In genomic region chr1:186112280-186112679, GRCh38 we compare ENCODE assay signal across 17 cellular contexts.
DNase-seq lines count a peak whose midpoint lies in the region; ATAC-seq, FAIRE-seq and TF ChIP-seq lines count a peak whose summit lies in the region.
"Had no signal": no experiment of that assay in that cellular context is flagged by ENCODE, and none has a peak within 500 bp of the region (broad histone marks: within the 10 kb centered on the region; RNA-seq: fewer than 3 reads in every experiment).

No MANE protein-coding gene starts in this region.

- DNase-seq in D721Med (ENCODE audit: insufficient read length, low spot score): no peak
- DNase-seq in NCI-H69 (lab: John Stamatoyannopoulos, UW): peak; percentile 7
- peak; percentile 87 to 96 (median 90) for DNase-seq in K562 (ENCODE audit: extremely low read depth in 1 of 4, low spot score in 3 of 4)
- peak; percentile 11 for DNase-seq in iPS-NIHi7 (ENCODE audit: extremely low spot score)
- DNase-seq in urothelium cell line (ENCODE audit: low spot score): no peak
- DNase-seq in MM.1S: no peak
- DNase-seq in NCI-H2107 treated with DMSO at 0.1 percent for 48 hours (lab: John Stamatoyannopoulos, UW; ENCODE audit: unreplicated experiment): no peak
- DNase-seq: AML-193, GOT3, KBM-7, NCI-H1105, NCI-H1694 treated with DMSO at 0.1 percent for 48 hours, NCI-H446, NCI-H774 had no signal

- H2AFZ ChIP-seq in K562 (ENCODE audit: low read depth, low read length) (no peak overlapping the region), MM.1S (ENCODE audit: low read length) (no peak overlapping the region)

- intact Hi-C loops in K562 (cut with micrococcal nuclease): loop anchor here (10.0 kb wide), 1 partner anchor 797 kb away; the partner anchor contains the start of gene IVNS1ABP

- peak; percentile 100 for ATAC-seq in K562
- no peak for ATAC-seq in GM21526 (IDR thresholded peaks at IDR 0.05; ENCODE audit: low FRiP score, unreplicated experiment)
- ATAC-seq: GM12878 had no signal

- TF ChIP-seq RAD21 in K562 (CRISPR knock-in tag; conservative IDR thresholded peaks at IDR 0.05 in 1 of 2, IDR thresholded peaks at IDR 0.05 in 1 of 2): 0 out of 4 replicates have a peak, but pooled peaks of 1 of the 2 experiments have one; percentile 7

- no peak for TF ChIP-seq CTCF in D721Med (IDR thresholded peaks at IDR 0.05; ENCODE audit: insufficient read depth, missing control alignments)
- no peak for TF ChIP-seq CTCF in K562 (IDR thresholded peaks at IDR 0.05 in 2 of 3, conservative IDR thresholded peaks at IDR 0.05 in 1 of 3; ENCODE audit: insufficient read depth in 2 of 3, low read depth in 1 of 3, low read length in 3 of 3)
- no peak for TF ChIP-seq CTCF in MM.1S (IDR thresholded peaks at IDR 0.05; ENCODE audit: low read length)

- CTCF ChIA-PET in K562 (lab: Yijun Ruan, JAX; ENCODE audit: low intra/inter-chr PET ratio): no interaction called here

- H3K4me3 ChIP-seq in K562: no peak overlapping the region
- H3K4me3 ChIP-seq in MM.1S (ENCODE audit: low read length): no peak overlapping the region
- H3K4me3 ChIP-seq: GM12878 had no signal

- in situ Hi-C loops in K562 (cut with MboI): no loop called here

- H3K9me3 ChIP-seq in K562 (replicated peaks; ENCODE audit: control insufficient read depth, insufficient read depth, low read depth, low read length) (no peaks in the 10 kb centered on the region), MM.1S (replicated peaks; ENCODE audit: insufficient read depth, low read length) (no peaks in the 10 kb centered on the region)

- H3K4me2 ChIP-seq in K562 (ENCODE audit: insufficient read depth, low read length): peak overlapping the region; percentile 27; the same call in 1 of the 2 replicates
- no peak overlapping the region for H3K4me2 ChIP-seq in MM.1S (ENCODE audit: low read depth, low read length)

- 0% methylated on average over 2 of the region's 2 CpGs for WGBS in K562 (ENCODE audit: insufficient coverage, low coverage, missing lambda C conversion rate)

- TF ChIP-seq EP300 in K562 (IDR thresholded peaks at IDR 0.05; ENCODE audit: low read length): peak; percentile 98

- H3K9me1 ChIP-seq in K562 (ENCODE audit: control insufficient read depth, insufficient read depth, low read length): no peaks in the 10 kb centered on the region

- H3K9me2 ChIP-seq in MM.1S (replicated peaks; ENCODE audit: insufficient read depth, low read length): no peaks in the 10 kb centered on the region

- POLR2A ChIA-PET in K562 (lab: Yijun Ruan, JAX): no interaction called here

- peaks cover 0 to 10% of the 10 kb centered on the region in 2 experiments; a peak in 2 of 5 replicates for H3K4me1 ChIP-seq in K562 (replicated peaks in 1 of 2; ENCODE audit: control insufficient read depth in 2 of 2, insufficient read depth in 2 of 2, low read length in 2 of 2)
- no peaks in the 10 kb centered on the region for H3K4me1 ChIP-seq in MM.1S (ENCODE audit: low read length)

- no peaks in the 10 kb centered on the region for H3K36me3 ChIP-seq in K562 (ENCODE audit: control insufficient read depth, insufficient read depth, low read length)
- no peaks in the 10 kb centered on the region for H3K36me3 ChIP-seq in MM.1S (replicated peaks; ENCODE audit: insufficient read depth, low read length)

- H3K79me2 ChIP-seq in K562 (ENCODE audit: control insufficient read depth, insufficient read depth, low read length): no peaks in the 10 kb centered on the region
- H3K79me2 ChIP-seq in MM.1S (ENCODE audit: low read length): no peaks in the 10 kb centered on the region

- no peak for TF ChIP-seq POLR2A in K562 (conservative IDR thresholded peaks at IDR 0.05)

- no peaks in the 10 kb centered on the region for H3F3A ChIP-seq in MM.1S (ENCODE audit: insufficient read depth, low read length)

- H4K20me1 ChIP-seq in K562 (replicated peaks; ENCODE audit: control insufficient read depth, insufficient read depth, low read length) (no peaks in the 10 kb centered on the region), MM.1S (ENCODE audit: insufficient read depth, low read length) (no peaks in the 10 kb centered on the region)

- BruUV-seq in K562 (replicated peaks; lab: Mats Ljungman, UMichigan): no TSS peak

- peak overlapping the region; percentile 44; the same call in 2 of the 3 replicates for H3K27ac ChIP-seq in K562 (ENCODE audit: extremely low read depth, low read depth, low read length)
- no peak overlapping the region for H3K27ac ChIP-seq in MM.1S (ENCODE audit: low read length)

- H3K27me3 ChIP-seq in K562 (ENCODE audit: control insufficient read depth in 2 of 2, insufficient read depth in 2 of 2, low read length in 2 of 2) (no peaks in the 10 kb centered on the region), MM.1S (replicated peaks; ENCODE audit: insufficient read depth, low read length) (no peaks in the 10 kb centered on the region)

- no peak overlapping the region; a peak in 1 of 4 replicates for H3K9ac ChIP-seq in K562 (ENCODE audit: insufficient read depth in 1 of 2, low read depth in 2 of 2, low read length in 2 of 2)
- H3K9ac ChIP-seq in MM.1S (ENCODE audit: low read length): no peak overlapping the region

- FAIRE-seq in D721Med (lab: Jason Lieb, UNC): peak; percentile 38
- peak; percentile 96 for FAIRE-seq in K562 (lab: Jason Lieb, UNC)
- no peak for FAIRE-seq in urothelium cell line (lab: Jason Lieb, UNC)
- FAIRE-seq: GM12878, HTR-8/SVneo had no signal

TF ChIP-seq in K562, 482 proteins besides CTCF, POLR2A, EP300 and RAD21 (continues in another document):
- TF ChIP-seq TCF3 (CRISPR knock-in tag; IDR thresholded peaks at IDR 0.05) (peak; percentile 99), RBFOX2 (IDR thresholded peaks at IDR 0.05; ENCODE audit: low read depth, low read length) (no peak), MTA2 (IDR thresholded peaks at IDR 0.05; ENCODE audit: low read depth) (peak; percentile 96), ZNF445 (CRISPR knock-in tag; IDR thresholded peaks at IDR 0.05; ENCODE audit: low read depth) (no peak), ZNF444 (CRISPR knock-in tag; IDR thresholded peaks at IDR 0.05) (no peak), ATF7 (IDR thresholded peaks at IDR 0.05) (peak; percentile 97), ZNF592 (IDR thresholded peaks at IDR 0.05) (no peak; the same call in 1 of the 2 replicates), ATF3 (IDR thresholded peaks at IDR 0.05) (peak; percentile 97), ATF3 (CRISPR knock-in tag; conservative IDR thresholded peaks at IDR 0.05) (peak; percentile 90), ZBTB9 (CRISPR knock-in tag; IDR thresholded peaks at IDR 0.05) (peak; percentile 20; the same call in 1 of the 2 replicates), TSC22D4 (tag; IDR thresholded peaks at IDR 0.05) (no peak), ZFP30 (CRISPR knock-in tag; IDR thresholded peaks at IDR 0.05; ENCODE audit: borderline replicate concordance) (no peak)

Comparison
In these comparisons a context has a peak if more than half of its experiments do, and no peak if none do; other contexts are left out.
1. DNase-seq: peak in NCI-H69 (single experiment), K562 (4 of 4) and iPS-NIHi7 (single experiment); none in D721Med (single experiment), urothelium cell line (single experiment), MM.1S (single experiment) and NCI-H2107 treated with DMSO at 0.1 percent for 48 hours (single experiment).